8 cellular contexts compared by ENCODE assay signal in genomic region chr2:156331572-156332451, GRCh38. TPM values are rescaled to one million over a fixed set of nuclear protein-coding genes. Genes with fewer than 3 reads are reported as not detected.
DNase-seq lines count a peak whose midpoint lies in the region; ATAC-seq and TF ChIP-seq lines count a peak whose summit lies in the region.

No MANE protein-coding gene starts in this region.

- peaks cover 51 to 52% of the 10 kb centered on the region in 2 experiments for H3K4me1 ChIP-seq in neutrophil (ENCODE audit: control insufficient read depth in 1 of 2, insufficient read depth in 1 of 2, low read depth in 1 of 2, low read length in 1 of 2)

- no peak for ATAC-seq in HG02571 (IDR thresholded peaks at IDR 0.05; ENCODE audit: unreplicated experiment)

- no peaks in the 10 kb centered on the region for H3K36me3 ChIP-seq in neutrophil

- H3K4me3 ChIP-seq in neutrophil (ENCODE audit: low read depth in 1 of 2, low read length in 1 of 2), result peak overlapping the region; percentile 73 to 88

- peak overlapping the region; percentile 92 for H3K4me3 Mint-ChIP-seq in activated naive CD8-positive, alpha-beta T cell
- H3K4me3 Mint-ChIP-seq in glutamatergic neuron (ENCODE audit: unreplicated experiment), result peak overlapping the region; percentile 94

- H3K9me3 ChIP-seq in neutrophil, result no peaks in the 10 kb centered on the region

- TF ChIP-seq CTCF in glutamatergic neuron (IDR thresholded peaks at IDR 0.05; ENCODE audit: partially characterized antibody, unreplicated experiment) (no peak), neutrophil (IDR thresholded peaks at IDR 0.05) (no peak)

- H3K27ac ChIP-seq in neutrophil, result peak overlapping the region; percentile 91

- H3K27me3 Mint-ChIP-seq in activated naive CD8-positive, alpha-beta T cell, result peaks cover 4% of the 10 kb centered on the region
- peaks cover 29% of the 10 kb centered on the region for H3K27me3 Mint-ChIP-seq in glutamatergic neuron (ENCODE audit: unreplicated experiment)

- peaks cover 45% of the 10 kb centered on the region for H3K27me3 ChIP-seq in neutrophil

- H3K9me3 Mint-ChIP-seq in activated naive CD8-positive, alpha-beta T cell (ENCODE audit: low read depth), result no peaks in the 10 kb centered on the region
- H3K9me3 Mint-ChIP-seq in glutamatergic neuron (ENCODE audit: unreplicated experiment), result peaks cover 15% of the 10 kb centered on the region

- H3K27ac Mint-ChIP-seq in activated naive CD8-positive, alpha-beta T cell, result peak overlapping the region; percentile 95
- H3K27ac Mint-ChIP-seq in glutamatergic neuron (ENCODE audit: unreplicated experiment), result no peak overlapping the region

- peaks cover 61% of the 10 kb centered on the region for H3K4me1 Mint-ChIP-seq in activated naive CD8-positive, alpha-beta T cell (ENCODE audit: low read depth)
- H3K4me1 Mint-ChIP-seq in glutamatergic neuron (ENCODE audit: low read depth, unreplicated experiment), result peaks cover 33% of the 10 kb centered on the region

- peaks cover 31% of the 10 kb centered on the region for H3K36me3 Mint-ChIP-seq in activated naive CD8-positive, alpha-beta T cell
- H3K36me3 Mint-ChIP-seq in glutamatergic neuron (ENCODE audit: unreplicated experiment), result peaks cover 4% of the 10 kb centered on the region

- DNase-seq in COLO668 (lab: John Stamatoyannopoulos, UW; ENCODE audit: unreplicated experiment) (peak; percentile 72), H4 (ENCODE audit: low spot score) (peak; percentile 44), NCI-H748 treated with DMSO at 0.1 percent for 48 hours (lab: John Stamatoyannopoulos, UW) (peak; percentile 52), glutamatergic neuron (no peak), mesenteric fat pad (ENCODE audit: low spot score) (no peak)

RNA-seq across cellular contexts. Expression of gene NR4A2, which starts 0.7 kb away (rescaled TPM):
- 0.70 TPM in 1 of 2 replicates, not detected in the other for total RNA-seq in H4 (2014; rRNA removed; shearing (Covaris generic))
- total RNA-seq in glutamatergic neuron (ENCODE audit: unreplicated experiment) (2.2 TPM), mesenteric fat pad (67.7 TPM)

Comparison
In these comparisons a context has a peak if more than half of its experiments do, and no peak if none do; other contexts are left out.
1. DNase-seq: peak in COLO668 (single experiment), H4 (single experiment) and NCI-H748 treated with DMSO at 0.1 percent for 48 hours (single experiment); none in glutamatergic neuron (single experiment) and mesenteric fat pad (single experiment).
2. RNA of gene NR4A2, which starts 0.7 kb away (total RNA-seq): 67.7 TPM in mesenteric fat pad (single experiment); 2.2 TPM in glutamatergic neuron (single experiment) and 0.70 TPM in H4; every median in the first group is over 10 times any median in the second.